Comparison of ENCODE assay signal across 1 cellular context in the genomic region with DNA sequence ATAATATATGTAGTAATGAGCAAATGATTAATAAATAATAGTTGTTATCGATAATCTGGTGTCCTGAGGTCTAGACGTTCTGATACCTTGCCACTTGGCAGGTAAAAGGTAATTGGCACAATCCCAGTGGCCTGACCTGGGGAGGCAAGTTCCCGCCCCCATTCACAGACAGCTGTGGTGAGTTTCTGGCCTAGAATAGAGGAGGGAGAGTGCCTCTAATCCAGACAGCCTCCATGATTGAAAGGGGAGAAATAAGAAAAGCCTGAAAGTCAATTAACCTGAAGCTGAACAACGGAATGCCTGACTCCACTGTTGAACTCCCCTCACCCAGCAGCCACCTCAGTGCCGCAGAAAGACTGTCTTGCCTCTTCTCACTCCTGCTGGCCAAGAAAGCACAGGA.
TF ChIP-seq lines count a peak whose summit lies in the region.

No MANE protein-coding gene starts in this region.

TF ChIP-seq in K562, 482 proteins besides CTCF, POLR2A, EP300 and RAD21 (continued from another document):
- TF ChIP-seq ZNF280A (IDR thresholded peaks at IDR 0.05; ENCODE audit: low read depth, partially characterized antibody) (no peak), FOSL1 (tag; conservative IDR thresholded peaks at IDR 0.05) (no peak), ZNF785 (CRISPR knock-in tag; IDR thresholded peaks at IDR 0.05) (no peak), NCOA1 (IDR thresholded peaks at IDR 0.05; ENCODE audit: low read depth) (no peak), ZNF584 (CRISPR knock-in tag; IDR thresholded peaks at IDR 0.05; ENCODE audit: low read depth) (no peak), CHD7 (IDR thresholded peaks at IDR 0.05; ENCODE audit: low read depth, low read length) (no peak)
